9 cellular contexts compared by ENCODE assay signal in genomic region chr2:52608030-52608429, GRCh38.
"Had no signal": no experiment of that assay in that cellular context is flagged by ENCODE, and none has a peak within 500 bp of the region (broad histone marks: within the 10 kb centered on the region; RNA-seq: fewer than 3 reads in every experiment).

No MANE protein-coding gene starts in this region.

- H3K27ac ChIP-seq: GM23248 had no signal

- DNase-seq: GM23248, GOT3, H7, H9, HCEC 1CT, HFFc6 had no signal

- H3K4me1 Mint-ChIP-seq: GM23338 had no signal

- H3K36me3 ChIP-seq: HAP-1 had no signal

- H3K4me2 ChIP-seq: GM23338 had no signal

- ATAC-seq: GM23338, HCT116 had no signal

- H2AFZ ChIP-seq: GM23248, GM23338 had no signal

- H3K9ac ChIP-seq: GM23248 had no signal

- H3K9me3 ChIP-seq: HAP-1 had no signal

- H3K4me1 ChIP-seq: HAP-1 had no signal

- H3K27ac Mint-ChIP-seq: GM23338, H9, HFFc6 had no signal

- H3K4me3 ChIP-seq: GM23248, GM23338, HAP-1 had no signal

- H3K4me3 Mint-ChIP-seq: GM23338, H9, HFFc6 had no signal

- H3K9me3 Mint-ChIP-seq: GM23338, H9, HFFc6 had no signal
